Comparison of ENCODE assay signal across 10 cellular contexts in genomic region chr1:156676450-156676819, GRCh38. TPM values are rescaled to one million over a fixed set of nuclear protein-coding genes. Genes with fewer than 3 reads are reported as not detected.
DNase-seq lines count a peak whose midpoint lies in the region; ATAC-seq and TF ChIP-seq lines count a peak whose summit lies in the region.
"Had no signal": no experiment of that assay in that cellular context is flagged by ENCODE, and none has a peak within 500 bp of the region (broad histone marks: within the 10 kb centered on the region; RNA-seq: fewer than 3 reads in every experiment).

No MANE protein-coding gene starts in this region.

- H3K9me3 ChIP-seq in skeletal muscle tissue (ENCODE audit: control insufficient read depth in 3 of 3, low read length in 3 of 3): no peaks in the 10 kb centered on the region
- no peaks in the 10 kb centered on the region for H3K9me3 ChIP-seq in CD8-positive, alpha-beta T cell (ENCODE audit: low read length)

- POLR2A ChIA-PET in CD8-positive, alpha-beta T cell (lab: Charles Lee): no interaction called here

- intact Hi-C loops in CD8-positive, alpha-beta T cell (cut with DNase I, micrococcal nuclease): no loop called here
- intact Hi-C loops in Calu3 (cut with micrococcal nuclease; ENCODE audit: unreplicated experiment): no loop called here

- H3K4me3 ChIP-seq in H7 (ENCODE audit: insufficient read depth, low read depth, low read length) (peak overlapping the region; percentile 94), skeletal muscle tissue (ENCODE audit: low read length in 3 of 3) (peak overlapping the region; percentile 69 to 72 (median 70))
- H3K4me3 ChIP-seq in CD8-positive, alpha-beta T cell (ENCODE audit: low read depth, low read length): no peak overlapping the region

- H3K36me3 Mint-ChIP-seq in effector memory CD8-positive, alpha-beta T cell (ENCODE audit: insufficient read depth): no peaks in the 10 kb centered on the region
- no peaks in the 10 kb centered on the region for H3K36me3 Mint-ChIP-seq in CD8-positive, alpha-beta T cell
- H3K36me3 Mint-ChIP-seq in Calu3 (ENCODE audit: insufficient read depth, unreplicated experiment): peaks cover 16% of the 10 kb centered on the region

- peaks cover 29 to 51% (median 45%) of the 10 kb centered on the region in 3 donors for H3K4me1 ChIP-seq in skeletal muscle tissue (ENCODE audit: control insufficient read depth in 3 of 3, insufficient read depth in 3 of 3, low read length in 3 of 3)
- peaks cover 10% of the 10 kb centered on the region for H3K4me1 ChIP-seq in CD8-positive, alpha-beta T cell (ENCODE audit: insufficient read depth, low read length)

- H3K27me3 ChIP-seq in H7 (ENCODE audit: control insufficient read depth, insufficient read depth, low read length): no peaks in the 10 kb centered on the region; the same call in 1 of the 2 replicates
- peaks cover 0 to 12% (median 0%) of the 10 kb centered on the region in 3 donors for H3K27me3 ChIP-seq in skeletal muscle tissue (ENCODE audit: control insufficient read depth in 3 of 3, insufficient read depth in 3 of 3, low read length in 3 of 3)
- H3K27me3 ChIP-seq in CD8-positive, alpha-beta T cell (ENCODE audit: insufficient read depth, low read length): peaks cover 20% of the 10 kb centered on the region

- peaks cover 6 to 11% of the 10 kb centered on the region in 2 donors for H3K4me1 Mint-ChIP-seq in effector memory CD8-positive, alpha-beta T cell (ENCODE audit: low read depth in 2 of 2)
- H3K4me1 Mint-ChIP-seq in CD8-positive, alpha-beta T cell (ENCODE audit: low read depth): peaks cover 13% of the 10 kb centered on the region
- H3K4me1 Mint-ChIP-seq in Calu3 (ENCODE audit: low read depth, unreplicated experiment): peaks cover 14% of the 10 kb centered on the region

- no peaks in the 10 kb centered on the region for H3K9me3 Mint-ChIP-seq in effector memory CD8-positive, alpha-beta T cell
- H3K9me3 Mint-ChIP-seq in CD8-positive, alpha-beta T cell: no peaks in the 10 kb centered on the region
- H3K9me3 Mint-ChIP-seq in Calu3 (ENCODE audit: low read depth, unreplicated experiment): peaks cover 7% of the 10 kb centered on the region

- DNase-seq in H7 (no peak), caudate nucleus (lab: John Stamatoyannopoulos, UW) (no peak), iris pigment epithelial cell (ENCODE audit: low read depth) (peak; percentile 45), HK-2 (ENCODE audit: unreplicated experiment) (no peak), Calu3 (no peak)
- DNase-seq in effector memory CD8-positive, alpha-beta T cell: no peak
- no peak for DNase-seq in CD8-positive, alpha-beta T cell
- DNase-seq: T-helper 2 cell had no signal

- peaks cover 81 to 96% of the 10 kb centered on the region in 2 donors for H3K27me3 Mint-ChIP-seq in effector memory CD8-positive, alpha-beta T cell
- peaks cover 59% of the 10 kb centered on the region for H3K27me3 Mint-ChIP-seq in CD8-positive, alpha-beta T cell (ENCODE audit: low read depth)
- H3K27me3 Mint-ChIP-seq in Calu3 (ENCODE audit: unreplicated experiment): peaks cover 78% of the 10 kb centered on the region

- ATAC-seq in effector memory CD8-positive, alpha-beta T cell (replicated peaks): no peak
- ATAC-seq in CD8-positive, alpha-beta T cell: no peak

- CTCF ChIA-PET in CD8-positive, alpha-beta T cell (lab: Charles Lee): interaction anchor here (0.9 to 25.1 kb wide), 9 partner anchors 14 to 292 kb away, joined by 3 to 997 read pairs (median 5); partner anchors contain the start of genes CRABP2, ISG20L2 and METTL25B
- CTCF ChIA-PET in Calu3 (lab: Charles Lee): interaction anchor here (0.6 to 3.0 kb wide), 8 partner anchors 11 to 1421 kb away, joined by 4 to 45 read pairs (median 6); partner anchors contain the start of gene ENTREP3

- H3K9ac ChIP-seq in skeletal muscle tissue (ENCODE audit: low read depth in 1 of 3, low read length in 3 of 3): peak overlapping the region; percentile 57 to 82 (median 79)

- H3K36me3 ChIP-seq in H7 (replicated peaks; ENCODE audit: control insufficient read depth, insufficient read depth, low read length) (peaks cover 24% of the 10 kb centered on the region), skeletal muscle tissue (ENCODE audit: control insufficient read depth in 3 of 3, insufficient read depth in 3 of 3, low read length in 3 of 3) (peaks cover 7 to 15% (median 11%) of the 10 kb centered on the region in 3 donors)
- H3K36me3 ChIP-seq in CD8-positive, alpha-beta T cell (ENCODE audit: insufficient read depth, low read length): no peaks in the 10 kb centered on the region

- no peak for TF ChIP-seq CTCF in CD8-positive, alpha-beta T cell (IDR thresholded peaks at IDR 0.05)
- TF ChIP-seq CTCF in Calu3 (IDR thresholded peaks at IDR 0.05; ENCODE audit: unreplicated experiment): no peak

- no peak overlapping the region for H3K4me3 Mint-ChIP-seq in effector memory CD8-positive, alpha-beta T cell
- no peak overlapping the region for H3K4me3 Mint-ChIP-seq in CD8-positive, alpha-beta T cell
- H3K4me3 Mint-ChIP-seq in Calu3 (ENCODE audit: low read depth, unreplicated experiment): no peak overlapping the region

- peak overlapping the region; percentile 67 for H3K27ac ChIP-seq in caudate nucleus (ENCODE audit: low read depth, low read length)
- H3K27ac ChIP-seq in skeletal muscle tissue (ENCODE audit: low read depth, low read length): peak overlapping the region; percentile 84
- no peak overlapping the region for H3K27ac ChIP-seq in CD8-positive, alpha-beta T cell (ENCODE audit: low read depth, low read length)

- no peak overlapping the region for H3K27ac Mint-ChIP-seq in effector memory CD8-positive, alpha-beta T cell
- no peak overlapping the region for H3K27ac Mint-ChIP-seq in CD8-positive, alpha-beta T cell
- no peak overlapping the region for H3K27ac Mint-ChIP-seq in Calu3 (ENCODE audit: unreplicated experiment)

- BruUV-seq in Calu3 (replicated peaks; lab: Mats Ljungman, UMichigan): no TSS peak

RNA-seq across cellular contexts. Expression of gene NES, which starts 0.8 kb away (rescaled TPM):
- total RNA-seq in H7 (2014; rRNA removed; shearing (Covaris generic)): 220 and 231 TPM in 2 replicates
- total RNA-seq in skeletal muscle tissue: 494 TPM
- not detected for total RNA-seq in CD8-positive, alpha-beta T cell
- 6.1 and 7.4 TPM in 2 replicates for total RNA-seq in Calu3 (2022)

RNA-seq across cellular contexts. Expression of gene CRABP2, which starts 28.9 kb away (rescaled TPM):
- total RNA-seq in H7 (2014; rRNA removed; shearing (Covaris generic)): 137 and 190 TPM in 2 replicates
- total RNA-seq in skeletal muscle tissue (57.4 TPM), Calu3 (2022) (17.6 and 27.3 TPM in 2 replicates)
- total RNA-seq in CD8-positive, alpha-beta T cell: 1 to 10 TPM; 4.6 to 5.4 TPM

RNA-seq across cellular contexts. Expression of gene BCAN, which starts 34.5 kb away (rescaled TPM):
- total RNA-seq in H7 (2014; rRNA removed; shearing (Covaris generic)): 1.7 and 4.1 TPM in 2 replicates
- under 0.01 TPM for total RNA-seq in skeletal muscle tissue
- not detected for total RNA-seq in CD8-positive, alpha-beta T cell
- total RNA-seq in Calu3 (2022): not detected in 2 replicates
- total RNA-seq: glomerular endothelial cell had no signal

RNA-seq across cellular contexts. Expression of gene METTL25B, which starts 51.8 kb away (rescaled TPM):
- 25.7 and 33.1 TPM in 2 replicates for total RNA-seq in H7 (2014; rRNA removed; shearing (Covaris generic))
- total RNA-seq in skeletal muscle tissue (4.2 TPM), Calu3 (2022) (52.7 and 63.8 TPM in 2 replicates)
- total RNA-seq in CD8-positive, alpha-beta T cell: 10 to 100 TPM in 1 of 2 experiments, 1 to 10 TPM in 1; 9.8 to 11.4 TPM

RNA-seq across cellular contexts. Expression of gene ISG20L2, which starts 52.1 kb away (rescaled TPM):
- 55.2 and 56.4 TPM in 2 replicates for total RNA-seq in H7 (2014; rRNA removed; shearing (Covaris generic))
- total RNA-seq in skeletal muscle tissue (5.2 TPM), Calu3 (2022) (60.9 and 61.6 TPM in 2 replicates)
- 10 to 100 TPM; 54.5 to 63.5 TPM for total RNA-seq in CD8-positive, alpha-beta T cell

Comparison
In these comparisons a context has a peak if more than half of its experiments do, and no peak if none do; other contexts are left out.
1. RNA of gene NES, which starts 0.8 kb away (total RNA-seq): 494 TPM in skeletal muscle tissue (single experiment) and 220 to 231 TPM in H7; 6.1 to 7.4 TPM in Calu3 and not detected in CD8-positive, alpha-beta T cell; every median in the first group is over 10 times any median in the second.